15 cellular contexts compared by ENCODE assay signal in genomic region chr4:16597829-16598228, GRCh38.
DNase-seq lines count a peak whose midpoint lies in the region; ATAC-seq and TF ChIP-seq lines count a peak whose summit lies in the region.
"Had no signal": no experiment of that assay in that cellular context is flagged by ENCODE, and none has a peak within 500 bp of the region (broad histone marks: within the 10 kb centered on the region; RNA-seq: fewer than 3 reads in every experiment).

No MANE protein-coding gene starts in this region.

- no peak overlapping the region for H3K27ac Mint-ChIP-seq in T-cell

- H3K4me3 Mint-ChIP-seq in T-cell = no peak overlapping the region

- no peaks in the 10 kb centered on the region for H3K27me3 ChIP-seq in brain microvascular endothelial cell (replicated peaks)
- H3K27me3 ChIP-seq in hepatocyte = no peaks in the 10 kb centered on the region
- no peaks in the 10 kb centered on the region for H3K27me3 ChIP-seq in colonic mucosa
- no peaks in the 10 kb centered on the region for H3K27me3 ChIP-seq in H7 (ENCODE audit: control insufficient read depth, insufficient read depth, low read length)

- 73% methylated on average over 3 of the region's 3 CpGs for WGBS in hepatocyte (ENCODE audit: low lambda C conversion rate, missing lambda C conversion rate)

- no peaks in the 10 kb centered on the region for H3K79me2 ChIP-seq in hepatocyte

- in situ Hi-C loops in brain microvascular endothelial cell (cut with HindIII; ENCODE audit: low pct_ligation_motif_present, low sequenced_read_pairs) = no loop called here

- intact Hi-C loops in colonic mucosa (cut with DNase I) = no loop called here

- H3K4me3 ChIP-seq in brain microvascular endothelial cell (ENCODE audit: low read depth, low read length) (no peak overlapping the region), hepatocyte (no peak overlapping the region), colonic mucosa (no peak overlapping the region), H7 (ENCODE audit: insufficient read depth, low read depth, low read length) (no peak overlapping the region)
- H3K4me3 ChIP-seq: lung had no signal

- H3K36me3 Mint-ChIP-seq in T-cell = no peaks in the 10 kb centered on the region

- POLR2A ChIA-PET in T-cell (lab: Charles Lee) = no interaction called here

- peaks cover 8% of the 10 kb centered on the region for H3K4me1 ChIP-seq in hepatocyte (ENCODE audit: insufficient read depth)
- H3K4me1 ChIP-seq in colonic mucosa = no peaks in the 10 kb centered on the region

- no peak for ATAC-seq in T-cell (replicated peaks in 1 of 4)

- H4K20me1 ChIP-seq in hepatocyte (ENCODE audit: insufficient read depth, poor library complexity, severe bottlenecking) = no peaks in the 10 kb centered on the region

- H3K4me2 ChIP-seq in hepatocyte = peak overlapping the region; percentile 7
- H3K4me2 ChIP-seq: KMS-11 had no signal

- no peak overlapping the region for H3K9ac ChIP-seq in colonic mucosa (ENCODE audit: low read depth in 2 of 2, low read length in 2 of 2)
- H3K9ac ChIP-seq: KMS-11 had no signal

- CTCF ChIA-PET in T-cell (lab: Charles Lee) = no interaction called here

- H3K27me3 Mint-ChIP-seq in T-cell = peaks cover 0 to 12% of the 10 kb centered on the region in 2 donors

- H3K9me3 ChIP-seq in hepatocyte (ENCODE audit: low read depth) = no peaks in the 10 kb centered on the region
- H3K9me3 ChIP-seq in colonic mucosa = no peaks in the 10 kb centered on the region

- no peak overlapping the region for H2AFZ ChIP-seq in hepatocyte

- H3K9me2 ChIP-seq in hepatocyte (replicated peaks; ENCODE audit: insufficient read depth) = no peaks in the 10 kb centered on the region

- H3K36me3 ChIP-seq in brain microvascular endothelial cell (replicated peaks) = no peaks in the 10 kb centered on the region
- no peaks in the 10 kb centered on the region for H3K36me3 ChIP-seq in hepatocyte (replicated peaks; ENCODE audit: insufficient read depth, low read depth)
- H3K36me3 ChIP-seq in colonic mucosa = no peaks in the 10 kb centered on the region
- H3K36me3 ChIP-seq in H7 (replicated peaks; ENCODE audit: control insufficient read depth, insufficient read depth, low read length) = no peaks in the 10 kb centered on the region

- peaks cover 0 to 2% (median 0%) of the 10 kb centered on the region in 3 donors for H3K9me3 Mint-ChIP-seq in T-cell

- peak overlapping the region; percentile 45 for H3K27ac ChIP-seq in brain microvascular endothelial cell
- peak overlapping the region; percentile 35 for H3K27ac ChIP-seq in hepatocyte
- H3K27ac ChIP-seq in colonic mucosa = no peak overlapping the region
- H3K27ac ChIP-seq: KMS-11 had no signal

- no peak for TF ChIP-seq CTCF in brain microvascular endothelial cell (IDR thresholded peaks at IDR 0.05; ENCODE audit: low read depth, low read length, missing control alignments)
- TF ChIP-seq CTCF in hepatocyte (IDR thresholded peaks at IDR 0.05; ENCODE audit: poor library complexity) = no peak
- no peak for TF ChIP-seq CTCF in colonic mucosa (IDR thresholded peaks at IDR 0.05)

- peak; percentile 39 for DNase-seq in NCI-H748 (lab: John Stamatoyannopoulos, UW; ENCODE audit: unreplicated experiment)
- no peak for DNase-seq in NCI-H748 treated with DMSO at 0.1 percent for 48 hours (lab: John Stamatoyannopoulos, UW)
- peak; percentile 60 for DNase-seq in brain microvascular endothelial cell
- peak; percentile 9 for DNase-seq in hepatocyte (ENCODE audit: low spot score)
- peak; percentile 43 for DNase-seq in stromal cell of bone marrow (ENCODE audit: low read depth)
- DNase-seq in colonic mucosa = no peak
- DNase-seq in H7 = no peak
- DNase-seq in T-cell = no peak
- DNase-seq: activated CD4-positive, alpha-beta T cell treated with anti-CD3 and anti-CD28 coated beads, Interleukin-2, amount 50 U/mL, for 4 hours; NCI-H1694 treated with DMSO at 0.1 percent for 48 hours; NCI-H524 treated with DMSO at 0.1 percent for 48 hours; small intestine; T-helper 9 cell had no signal

- no peaks in the 10 kb centered on the region for H3K4me1 Mint-ChIP-seq in T-cell

Comparison
In these comparisons a context has a peak if more than half of its experiments do, and no peak if none do; other contexts are left out.
1. DNase-seq: peak in NCI-H748 (single experiment), brain microvascular endothelial cell (single experiment), hepatocyte (single experiment) and stromal cell of bone marrow (single experiment); none in NCI-H748 treated with DMSO at 0.1 percent for 48 hours (single experiment), colonic mucosa (single experiment), H7 (single experiment) and T-cell (0 of 34).